In the genomic region with DNA sequence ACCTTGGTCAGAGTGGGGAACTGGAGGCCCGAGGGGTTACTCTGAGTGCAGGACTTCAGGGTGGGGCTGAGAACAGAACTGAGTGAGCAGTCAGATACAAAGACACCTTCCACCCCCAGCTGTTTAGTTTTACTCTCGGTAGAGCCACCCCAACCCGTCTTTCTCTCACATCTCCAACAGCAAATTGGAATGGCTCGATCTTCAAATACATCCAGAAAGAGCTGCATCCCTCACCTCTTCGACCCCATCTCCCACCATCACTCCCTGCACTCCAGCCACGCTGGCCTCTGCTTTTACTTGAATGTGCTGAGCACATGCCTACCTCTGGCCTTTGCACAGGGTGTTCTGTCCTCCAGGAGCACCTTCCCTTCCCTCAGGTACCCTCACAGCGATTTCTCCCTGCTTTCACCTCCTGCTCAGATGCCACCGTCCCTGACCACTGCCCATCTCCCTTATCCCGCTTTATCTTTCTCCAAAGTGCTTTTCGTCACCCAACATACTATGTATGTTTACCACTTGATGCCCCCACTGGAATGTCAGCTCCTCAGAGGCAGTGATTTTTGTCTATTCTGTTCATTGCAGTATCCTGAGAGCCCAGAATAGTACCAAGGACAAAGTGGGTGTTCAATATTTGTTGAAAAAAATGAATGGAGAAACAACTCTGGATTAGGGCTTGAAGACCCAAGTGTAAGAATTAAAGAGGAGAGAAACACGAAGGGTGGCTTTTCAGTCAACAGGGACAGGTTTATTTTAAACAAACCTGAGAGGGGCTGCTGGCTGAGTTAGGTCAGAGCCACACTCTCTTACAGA, we compare ENCODE assay signal across 15 cellular contexts. TPM values are rescaled to one million over a fixed set of nuclear protein-coding genes. Genes with fewer than 3 reads are reported as not detected.
DNase-seq lines count a peak whose midpoint lies in the region; ATAC-seq and TF ChIP-seq lines count a peak whose summit lies in the region.
"Had no signal": no experiment of that assay in that cellular context is flagged by ENCODE, and none has a peak within 500 bp of the region (broad histone marks: within the 10 kb centered on the region; RNA-seq: fewer than 3 reads in every experiment).

No MANE protein-coding gene starts in this region.

- DNase-seq in activated naive CD4-positive, alpha-beta T cell treated with anti-CD3 and anti-CD28 coated beads, Interleukin-2, amount 50 U/mL, for 72 hours (ENCODE audit: low spot score in 2 of 2) = no peak
- no peak for DNase-seq in activated naive CD4-positive, alpha-beta T cell treated with anti-CD3 and anti-CD28 coated beads for 36 hours
- DNase-seq in MM.1S (no peak), esophagus muscularis mucosa (ENCODE audit: extremely low spot score) (peak; percentile 79), immature natural killer cell (no peak), chondrocyte (ENCODE audit: low spot score) (no peak)
- no peak for DNase-seq in stimulated activated naive B cell treated with anti-CD40 and anti-IgM and Interleukin-4, amounts not matched to agents 10 μg/mL and 1 μg/mL and 100 μg/mL, for 72 hours
- DNase-seq: BE2C; CD8-positive, alpha-beta memory T cell; DND-41; GDM1; IMR-90; NCI-H748 treated with DMSO at 0.1 percent for 48 hours; PC-3 had no signal

- H3K36me3 ChIP-seq in MM.1S (replicated peaks; ENCODE audit: insufficient read depth, low read length) (peaks cover 6% of the 10 kb centered on the region; the same call in 1 of the 2 replicates), esophagus muscularis mucosa (peaks cover 6 to 47% (median 40%) of the 10 kb centered on the region in 4 donors)
- H3K36me3 ChIP-seq: BE2C had no signal

- TF ChIP-seq CTCF in MM.1S (IDR thresholded peaks at IDR 0.05; ENCODE audit: low read length) (no peak), esophagus muscularis mucosa (IDR thresholded peaks at IDR 0.05) (no peak), chondrocyte (IDR thresholded peaks at IDR 0.05) (no peak)

- H3K36me3 Mint-ChIP-seq in activated naive CD4-positive, alpha-beta T cell treated with anti-CD3 and anti-CD28 coated beads, Interleukin-2, amount 50 U/mL, for 72 hours = peaks cover 23 to 35% of the 10 kb centered on the region in 2 donors
- H3K36me3 Mint-ChIP-seq in activated naive CD4-positive, alpha-beta T cell treated with anti-CD3 and anti-CD28 coated beads for 36 hours (ENCODE audit: low read depth) = peaks cover 28% of the 10 kb centered on the region
- H3K36me3 Mint-ChIP-seq in stimulated activated naive B cell treated with anti-CD40 and anti-IgM and Interleukin-4, amounts not matched to agents 10 μg/mL and 1 μg/mL and 100 μg/mL, for 72 hours = peaks cover 30 to 39% of the 10 kb centered on the region in 2 donors
- H3K36me3 Mint-ChIP-seq in immature natural killer cell = peaks cover 6 to 11% (median 9%) of the 10 kb centered on the region in 3 donors
- H3K36me3 Mint-ChIP-seq in chondrocyte (ENCODE audit: low read depth) = peaks cover 1% of the 10 kb centered on the region

- H3K4me1 ChIP-seq in MM.1S (ENCODE audit: low read length) (peaks cover 50% of the 10 kb centered on the region), esophagus muscularis mucosa (peaks cover 16 to 35% (median 26%) of the 10 kb centered on the region in 4 donors)
- H3K4me1 ChIP-seq: BE2C had no signal

- H3K4me3 Mint-ChIP-seq in activated naive CD4-positive, alpha-beta T cell treated with anti-CD3 and anti-CD28 coated beads for 36 hours = no peak overlapping the region
- H3K4me3 Mint-ChIP-seq in stimulated activated naive B cell treated with anti-CD40 and anti-IgM and Interleukin-4, amounts not matched to agents 10 μg/mL and 1 μg/mL and 100 μg/mL, for 72 hours = no peak overlapping the region
- no peak overlapping the region for H3K4me3 Mint-ChIP-seq in immature natural killer cell
- H3K4me3 Mint-ChIP-seq in chondrocyte (ENCODE audit: unreplicated experiment) = no peak overlapping the region

- H3K9me2 ChIP-seq in MM.1S (replicated peaks; ENCODE audit: insufficient read depth, low read length) = no peaks in the 10 kb centered on the region

- ATAC-seq in activated naive CD4-positive, alpha-beta T cell treated with anti-CD3 and anti-CD28 coated beads, Interleukin-2, amount 50 U/mL, for 72 hours = no peak
- ATAC-seq in stimulated activated naive B cell treated with anti-CD40 and anti-IgM and Interleukin-4, amounts not matched to agents 10 μg/mL and 1 μg/mL and 100 μg/mL, for 72 hours (replicated peaks) = no peak
- ATAC-seq: HCT116, PC-3 had no signal

- peaks cover 71% of the 10 kb centered on the region for H3K79me2 ChIP-seq in MM.1S (ENCODE audit: low read length)

- H3K27me3 Mint-ChIP-seq in activated naive CD4-positive, alpha-beta T cell treated with anti-CD3 and anti-CD28 coated beads for 36 hours (ENCODE audit: low read depth) = no peaks in the 10 kb centered on the region
- H3K27me3 Mint-ChIP-seq in stimulated activated naive B cell treated with anti-CD40 and anti-IgM and Interleukin-4, amounts not matched to agents 10 μg/mL and 1 μg/mL and 100 μg/mL, for 72 hours = no peaks in the 10 kb centered on the region
- H3K27me3 Mint-ChIP-seq in immature natural killer cell (ENCODE audit: low read depth in 3 of 3) (peaks cover 4 to 6% (median 5%) of the 10 kb centered on the region in 3 donors), chondrocyte (ENCODE audit: low read depth) (no peaks in the 10 kb centered on the region)

- no peak for TF ChIP-seq EP300 in esophagus muscularis mucosa (IDR thresholded peaks at IDR 0.05)

- H2AFZ ChIP-seq in MM.1S (ENCODE audit: low read length) = no peak overlapping the region

- intact Hi-C loops in activated naive CD4-positive, alpha-beta T cell treated with anti-CD3 and anti-CD28 coated beads for 36 hours (cut with micrococcal nuclease) = loop anchor here (5.0 to 10.0 kb wide), 3 partner anchors 466 to 646 kb away; partner anchors contain the start of gene CCDC174
- intact Hi-C loops in esophagus muscularis mucosa (cut with DNase I) = loop anchor here (5.0 kb wide), 1 partner anchor 223 kb away; no protein-coding TSS in a partner anchor

- H3K27ac ChIP-seq in MM.1S (ENCODE audit: low read length) (peak overlapping the region; percentile 99; the same call in 1 of the 2 replicates), esophagus muscularis mucosa (replicated peaks in 1 of 4) (no peak overlapping the region)

- H3K9ac ChIP-seq in MM.1S (ENCODE audit: low read length) = peak overlapping the region; percentile 96; the same call in 1 of the 2 replicates

- no peak for TF ChIP-seq POLR2A in esophagus muscularis mucosa (IDR thresholded peaks at IDR 0.05; ENCODE audit: low read depth)

- H3K4me3 ChIP-seq in MM.1S (ENCODE audit: low read length) (no peak overlapping the region), esophagus muscularis mucosa (no peak overlapping the region)

- CTCF ChIA-PET in activated naive CD4-positive, alpha-beta T cell treated with anti-CD3 and anti-CD28 coated beads for 36 hours (lab: Charles Lee) = interaction anchor here (1.0 kb wide), 1 partner anchor 223 kb away, joined by 3 read pairs; no protein-coding TSS in a partner anchor

- H3K9me3 ChIP-seq in MM.1S (replicated peaks; ENCODE audit: insufficient read depth, low read length) = no peaks in the 10 kb centered on the region
- no peaks in the 10 kb centered on the region for H3K9me3 ChIP-seq in esophagus muscularis mucosa
- H3K9me3 ChIP-seq: BE2C had no signal

- H4K20me1 ChIP-seq in MM.1S (ENCODE audit: insufficient read depth, low read length) = no peaks in the 10 kb centered on the region

- peak overlapping the region; percentile 17 for H3K4me2 ChIP-seq in MM.1S (ENCODE audit: low read depth, low read length)

- peaks cover 22% of the 10 kb centered on the region for H3K4me1 Mint-ChIP-seq in activated naive CD4-positive, alpha-beta T cell treated with anti-CD3 and anti-CD28 coated beads for 36 hours (ENCODE audit: low read depth)
- H3K4me1 Mint-ChIP-seq in stimulated activated naive B cell treated with anti-CD40 and anti-IgM and Interleukin-4, amounts not matched to agents 10 μg/mL and 1 μg/mL and 100 μg/mL, for 72 hours = peaks cover 18 to 25% of the 10 kb centered on the region in 2 donors
- peaks cover 16 to 24% of the 10 kb centered on the region in 2 donors for H3K4me1 Mint-ChIP-seq in immature natural killer cell
- peaks cover 17% of the 10 kb centered on the region for H3K4me1 Mint-ChIP-seq in chondrocyte (ENCODE audit: low read depth)

- H3K27me3 ChIP-seq in MM.1S (replicated peaks; ENCODE audit: insufficient read depth, low read length) (no peaks in the 10 kb centered on the region), esophagus muscularis mucosa (no peaks in the 10 kb centered on the region)
- H3K27me3 ChIP-seq: BE2C had no signal

- WGBS in esophagus muscularis mucosa = 94% methylated on average over 11 of the region's 11 CpGs

- peaks cover 47% of the 10 kb centered on the region for H3F3A ChIP-seq in MM.1S (ENCODE audit: insufficient read depth, low read length)

- peak overlapping the region; percentile 85 to 100 for H3K27ac Mint-ChIP-seq in activated naive CD4-positive, alpha-beta T cell treated with anti-CD3 and anti-CD28 coated beads, Interleukin-2, amount 50 U/mL, for 72 hours
- H3K27ac Mint-ChIP-seq in activated naive CD4-positive, alpha-beta T cell treated with anti-CD3 and anti-CD28 coated beads for 36 hours = no peak overlapping the region
- H3K27ac Mint-ChIP-seq in stimulated activated naive B cell treated with anti-CD40 and anti-IgM and Interleukin-4, amounts not matched to agents 10 μg/mL and 1 μg/mL and 100 μg/mL, for 72 hours = peak overlapping the region; percentile 44
- H3K27ac Mint-ChIP-seq in immature natural killer cell = peak overlapping the region in 1 of 6 donors; percentile 12
- no peak overlapping the region for H3K27ac Mint-ChIP-seq in chondrocyte (ENCODE audit: unreplicated experiment)

- H3K9me3 Mint-ChIP-seq in activated naive CD4-positive, alpha-beta T cell treated with anti-CD3 and anti-CD28 coated beads, Interleukin-2, amount 50 U/mL, for 72 hours = no peaks in the 10 kb centered on the region
- no peaks in the 10 kb centered on the region for H3K9me3 Mint-ChIP-seq in activated naive CD4-positive, alpha-beta T cell treated with anti-CD3 and anti-CD28 coated beads for 36 hours
- H3K9me3 Mint-ChIP-seq in stimulated activated naive B cell treated with anti-CD40 and anti-IgM and Interleukin-4, amounts not matched to agents 10 μg/mL and 1 μg/mL and 100 μg/mL, for 72 hours = no peaks in the 10 kb centered on the region
- H3K9me3 Mint-ChIP-seq in immature natural killer cell = no peaks in the 10 kb centered on the region
- H3K9me3 Mint-ChIP-seq in chondrocyte (ENCODE audit: low read depth) = no peaks in the 10 kb centered on the region
- H3K9me3 Mint-ChIP-seq: CD8-positive, alpha-beta memory T cell had no signal

RNA-seq across cellular contexts. Expression of gene CHCHD4, which starts 4.4 kb away (rescaled TPM):
- 10 to 100 TPM; 10.0 to 23.2 TPM for total RNA-seq in activated naive CD4-positive, alpha-beta T cell treated with anti-CD3 and anti-CD28 coated beads, Interleukin-2, amount 50 U/mL, for 72 hours
- total RNA-seq in activated naive CD4-positive, alpha-beta T cell treated with anti-CD3 and anti-CD28 coated beads for 36 hours = 10 to 100 TPM; 16.2 to 17.9 TPM
- 10 to 100 TPM; 21.2 to 27.0 (median 24.3) TPM for total RNA-seq in esophagus muscularis mucosa
- polyA plus RNA-seq in immature natural killer cell = 10 to 100 TPM in 2 of 3 donors, 1 to 10 TPM in 1; 9.6 to 23.2 (median 12.4) TPM
- total RNA-seq in chondrocyte = 6.1 to 8.1 TPM (median 7.2 TPM) in 3 replicates

RNA-seq across cellular contexts. Expression of gene TMEM43, which starts 4.5 kb away (rescaled TPM):
- total RNA-seq in activated naive CD4-positive, alpha-beta T cell treated with anti-CD3 and anti-CD28 coated beads, Interleukin-2, amount 50 U/mL, for 72 hours = 10 to 100 TPM; 17.5 to 37.1 TPM
- total RNA-seq in activated naive CD4-positive, alpha-beta T cell treated with anti-CD3 and anti-CD28 coated beads for 36 hours = 10 to 100 TPM; 18.3 to 19.8 TPM
- total RNA-seq in esophagus muscularis mucosa (100 to 1,000 TPM; 131 to 208 (median 179) TPM), chondrocyte (83.4 to 89.1 TPM (median 84.9 TPM) in 3 replicates)
- 100 to 1,000 TPM in 1 of 3 donors, 10 to 100 TPM in 2; 78.3 to 117 (median 87.5) TPM for polyA plus RNA-seq in immature natural killer cell

RNA-seq across cellular contexts. Expression of gene XPC, which starts 58.1 kb away (rescaled TPM):
- 10 to 100 TPM; 24.5 to 51.4 TPM for total RNA-seq in activated naive CD4-positive, alpha-beta T cell treated with anti-CD3 and anti-CD28 coated beads, Interleukin-2, amount 50 U/mL, for 72 hours
- total RNA-seq in activated naive CD4-positive, alpha-beta T cell treated with anti-CD3 and anti-CD28 coated beads for 36 hours = 10 to 100 TPM; 39.0 to 39.8 TPM
- total RNA-seq in esophagus muscularis mucosa (10 to 100 TPM; 28.9 to 41.9 (median 37.8) TPM), chondrocyte (24.9 to 35.9 TPM (median 26.8 TPM) in 3 replicates)
- polyA plus RNA-seq in immature natural killer cell = 10 to 100 TPM; 20.3 to 32.2 (median 22.6) TPM

RNA-seq across cellular contexts. Expression of gene LSM3, which starts 58.3 kb away (rescaled TPM):
- total RNA-seq in activated naive CD4-positive, alpha-beta T cell treated with anti-CD3 and anti-CD28 coated beads, Interleukin-2, amount 50 U/mL, for 72 hours = 10 to 100 TPM; 20.5 to 24.5 TPM
- 10 to 100 TPM; 26.1 to 26.2 TPM for total RNA-seq in activated naive CD4-positive, alpha-beta T cell treated with anti-CD3 and anti-CD28 coated beads for 36 hours
- total RNA-seq in esophagus muscularis mucosa (10 to 100 TPM in 2 of 4 donors, 1 to 10 TPM in 2; 8.0 to 12.0 (median 9.6) TPM), chondrocyte (8.1 to 12.8 TPM (median 8.4 TPM) in 3 replicates)
- 10 to 100 TPM; 28.3 to 38.3 (median 31.5) TPM for polyA plus RNA-seq in immature natural killer cell

Comparison
In these comparisons a context has a peak if more than half of its experiments do, and no peak if none do; other contexts are left out.
1. H3K27ac Mint-ChIP-seq: peak in activated naive CD4-positive, alpha-beta T cell treated with anti-CD3 and anti-CD28 coated beads, Interleukin-2, amount 50 U/mL, for 72 hours (2 of 2) and stimulated activated naive B cell treated with anti-CD40 and anti-IgM and Interleukin-4, amounts not matched to agents 10 μg/mL and 1 μg/mL and 100 μg/mL, for 72 hours (single experiment); none in activated naive CD4-positive, alpha-beta T cell treated with anti-CD3 and anti-CD28 coated beads for 36 hours (single experiment) and chondrocyte (single experiment).